In genomic region chr2:61845320-61845719, GRCh38 we compare ENCODE assay signal across 2 cellular contexts.
TF ChIP-seq lines count a peak whose summit lies in the region.

No MANE protein-coding gene starts in this region.

TF ChIP-seq in A549, 52 proteins besides CTCF, POLR2A, EP300 and RAD21:
- TF ChIP-seq ZFP36 (IDR thresholded peaks at IDR 0.05; ENCODE audit: borderline replicate concordance, partially characterized antibody) (peak; percentile 33), ESRRA (IDR thresholded peaks at IDR 0.05; ENCODE audit: borderline replicate concordance, low read length) (no peak), FOSL2 (IDR thresholded peaks at IDR 0.05) (no peak), FOSL2 (CRISPR knock-in tag; IDR thresholded peaks at IDR 0.05) (peak; percentile 45; the same call in 1 of the 2 replicates)

TF ChIP-seq in K562, 482 proteins besides CTCF, POLR2A, EP300 and RAD21:
- TF ChIP-seq ESRRB (CRISPR knock-in tag; IDR thresholded peaks at IDR 0.05; ENCODE audit: borderline replicate concordance) (no peak), RBM25 (IDR thresholded peaks at IDR 0.05; ENCODE audit: low read depth, low read length, severe bottlenecking) (peak; percentile 16), ZFP36 (IDR thresholded peaks at IDR 0.05; ENCODE audit: low read depth, low read length, partially characterized antibody) (peak; percentile 78), JUND (IDR thresholded peaks at IDR 0.05; ENCODE audit: borderline replicate concordance, low read depth, low read length) (peak; percentile 53; the same call in 1 of the 2 replicates), JUND (tag; IDR thresholded peaks at IDR 0.05; ENCODE audit: borderline replicate concordance, low read depth, low read length) (peak; percentile 55; the same call in 1 of the 3 replicates), ATF3 (IDR thresholded peaks at IDR 0.05) (peak; percentile 49; the same call in 1 of the 2 replicates), ATF3 (CRISPR knock-in tag; conservative IDR thresholded peaks at IDR 0.05) (no peak), ZNF518B (CRISPR knock-in tag; IDR thresholded peaks at IDR 0.05) (no peak)
TF ChIP-seq in K562: peak in this region for 4.
